In the genomic region with DNA sequence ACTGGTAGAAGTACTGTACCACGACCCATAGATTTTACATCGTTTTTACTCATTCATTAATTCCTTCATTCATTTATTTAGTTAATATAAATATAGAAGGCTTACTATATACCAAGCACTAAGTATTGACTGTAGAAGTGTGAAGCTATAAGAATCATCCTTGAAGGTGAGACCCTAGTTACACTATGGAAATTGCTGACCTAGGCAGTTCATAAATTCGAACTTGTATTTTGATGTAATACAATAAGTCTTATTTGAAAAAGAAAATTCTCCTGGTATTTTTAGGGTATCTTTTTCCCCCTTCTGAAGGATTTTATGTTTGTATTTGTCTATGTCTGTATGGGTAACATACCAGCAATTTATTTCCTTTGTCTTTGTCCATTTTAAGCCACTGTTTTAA, we compare ENCODE assay signal across 29 cellular contexts.
"Had no signal": no experiment of that assay in that cellular context is flagged by ENCODE, and none has a peak within 500 bp of the region (broad histone marks: within the 10 kb centered on the region; RNA-seq: fewer than 3 reads in every experiment).

No MANE protein-coding gene starts in this region.

- H3K36me3 ChIP-seq: ascending aorta, cardiac muscle cell had no signal

- H3K4me3 ChIP-seq: ascending aorta, cardiac muscle cell had no signal

- H3K27ac ChIP-seq: ascending aorta, cardiac muscle cell, VCaP had no signal

- H3K9me3 ChIP-seq: ascending aorta had no signal

- FAIRE-seq: bronchial epithelial cell, colon, TTC549 had no signal

- H3K4me1 ChIP-seq: ascending aorta had no signal

- DNase-seq: activated B cell treated with CpG ODN at 0.5 μM for 24 hours; activated CD4-positive, alpha-beta memory T cell treated with anti-CD3 and anti-CD28 coated beads, Interleukin-2, amount 10 ng/mL, durations not matched to agents 7 days and 5 days; activated CD4-positive, alpha-beta T cell treated with anti-CD3 and anti-CD28 coated beads for 4 hours; activated CD4-positive, alpha-beta T cell treated with anti-CD3 and anti-CD28 coated beads, Interleukin-2, amount 10 ng/mL, durations not matched to agents 24 days and 14 days; activated CD4-positive, alpha-beta T cell treated with anti-CD3 and anti-CD28 coated beads, Interleukin-2, amount 50 U/mL, for 48 hours; activated CD4-positive, CD25-positive, alpha-beta regulatory T cell treated with anti-CD3 and anti-CD28 coated beads, Interleukin-2, amount 50 U/mL, for 72 hours; activated CD8-positive, alpha-beta memory T cell treated with anti-CD3 and anti-CD28 coated beads for 24 hours; activated CD8-positive, alpha-beta memory T cell treated with anti-CD3 and anti-CD28 coated beads, Interleukin-2, amount 10 ng/mL, durations not matched to agents 7 days and 5 days; activated CD8-positive, alpha-beta memory T cell treated with anti-CD3 and anti-CD28 coated beads, Interleukin-2, amount 50 U/mL, for 48 hours; activated CD8-positive, alpha-beta T cell treated with anti-CD3 and anti-CD28 coated beads, Interleukin-2, amount 10 ng/mL, durations not matched to agents 7 days and 5 days; activated effector memory CD4-positive, alpha-beta T cell treated with Interleukin-2 at 50 U/mL for 16 hours; activated gamma-delta T cell; activated naive CD4-positive, alpha-beta T cell treated with anti-CD3 and anti-CD28 coated beads, Interleukin-2, amount 10 ng/mL, durations not matched to agents 7 days and 5 days; activated naive CD4-positive, alpha-beta T cell treated with Interleukin-2 at 50 U/mL for 16 hours; activated naive CD8-positive, alpha-beta T cell treated with anti-CD3 and anti-CD28 coated beads, Interleukin-2, amount 10 ng/mL, durations not matched to agents 7 days and 5 days; activated naive CD8-positive, alpha-beta T cell treated with anti-CD3 and anti-CD28 coated beads, Interleukin-2, amount 50 U/mL, for 24 hours; activated T-cell treated with anti-CD3 and anti-CD28 coated beads, Interleukin-2, amount 50 U/mL, for 24 hours; activated T-cell treated with anti-CD3 and anti-CD28 coated beads, Interleukin-2, amount 50 U/mL, for 48 hours; amygdala; anterior cingulate cortex; cerebellar nuclear complex; T-helper 2 cell; T-helper 9 cell had no signal

- H3K27me3 ChIP-seq: ascending aorta, cardiac muscle cell had no signal

- ATAC-seq: activated CD8-positive, alpha-beta memory T cell treated with anti-CD3 and anti-CD28 coated beads, Interleukin-2, amount 10 ng/mL, durations not matched to agents 7 days and 5 days; activated CD8-positive, alpha-beta T cell treated with anti-CD3 and anti-CD28 coated beads, Interleukin-2, amount 10 ng/mL, durations not matched to agents 7 days and 5 days; activated naive CD8-positive, alpha-beta T cell treated with anti-CD3 and anti-CD28 coated beads, Interleukin-2, amount 50 U/mL, for 24 hours had no signal
